ENCODE assay signal across 8 cellular contexts in the genomic region with DNA sequence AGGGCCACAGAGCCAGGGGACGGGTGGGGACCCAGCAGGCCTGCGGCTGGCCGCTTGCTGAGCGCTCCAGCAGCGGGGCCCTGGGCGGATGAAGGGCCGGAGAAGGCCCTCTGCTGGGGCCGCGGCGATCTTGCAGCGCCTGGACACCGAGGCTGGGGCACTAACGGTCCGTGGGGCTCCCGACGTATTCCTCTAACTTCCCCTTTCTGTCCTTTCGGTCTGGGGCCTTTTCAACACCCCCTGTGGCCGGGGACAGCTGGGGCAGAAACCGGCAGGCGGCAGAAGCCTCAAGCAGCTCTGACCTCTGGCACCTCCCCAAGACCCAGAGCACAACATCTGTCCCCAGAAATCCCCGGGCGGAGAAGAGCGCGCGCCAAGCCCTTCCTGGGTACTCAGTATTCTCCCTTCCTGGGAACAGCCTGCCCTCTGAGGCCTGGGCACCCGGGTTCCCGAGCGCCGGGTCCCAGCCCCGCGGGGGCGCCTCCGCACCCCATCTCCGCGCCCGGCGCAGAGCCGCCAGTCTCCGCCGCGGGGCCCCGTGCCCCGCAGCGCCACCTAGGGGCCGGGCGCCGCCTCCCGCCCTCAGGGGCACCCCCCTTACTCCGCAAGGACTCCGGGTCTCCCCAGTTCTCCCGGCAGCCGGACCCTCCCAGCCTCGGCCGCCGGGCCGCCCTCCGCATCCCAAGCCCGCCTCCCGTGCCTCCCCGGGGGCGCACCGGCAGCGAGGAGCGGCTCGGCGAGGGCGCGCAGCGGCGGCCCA. TPM values are rescaled to one million over a fixed set of nuclear protein-coding genes. Genes with fewer than 3 reads are reported as not detected.
DNase-seq lines count a peak whose midpoint lies in the region; ATAC-seq and TF ChIP-seq lines count a peak whose summit lies in the region.

No MANE protein-coding gene starts in this region.

- H3K4me3 Mint-ChIP-seq in activated CD4-positive, alpha-beta T cell treated with anti-CD3 and anti-CD28 coated beads, Interleukin-2, amount 10 ng/mL, durations not matched to agents 24 days and 14 days, result peak overlapping the region; percentile 87

- H3K4me3 ChIP-seq in coronary artery, result peak overlapping the region; percentile 90

- H3K27me3 Mint-ChIP-seq in activated CD4-positive, alpha-beta T cell treated with anti-CD3 and anti-CD28 coated beads, Interleukin-2, amount 10 ng/mL, durations not matched to agents 24 days and 14 days, result peaks cover 10% of the 10 kb centered on the region

- H3K4me1 Mint-ChIP-seq in activated CD4-positive, alpha-beta T cell treated with anti-CD3 and anti-CD28 coated beads, Interleukin-2, amount 10 ng/mL, durations not matched to agents 24 days and 14 days, result peaks cover 53% of the 10 kb centered on the region

- H3K9me3 Mint-ChIP-seq in activated CD4-positive, alpha-beta T cell treated with anti-CD3 and anti-CD28 coated beads, Interleukin-2, amount 10 ng/mL, durations not matched to agents 24 days and 14 days, result peaks cover 3% of the 10 kb centered on the region

- H3K36me3 Mint-ChIP-seq in activated CD4-positive, alpha-beta T cell treated with anti-CD3 and anti-CD28 coated beads, Interleukin-2, amount 10 ng/mL, durations not matched to agents 24 days and 14 days (ENCODE audit: low read depth), result peaks cover 2% of the 10 kb centered on the region

- H3K27ac Mint-ChIP-seq in activated CD4-positive, alpha-beta T cell treated with anti-CD3 and anti-CD28 coated beads, Interleukin-2, amount 10 ng/mL, durations not matched to agents 24 days and 14 days, result peak overlapping the region; percentile 85

- DNase-seq in NCI-H82 (lab: John Stamatoyannopoulos, UW) (peak; percentile 50), NCI-H82 treated with DMSO at 0.1 percent for 48 hours (lab: John Stamatoyannopoulos, UW; ENCODE audit: unreplicated experiment) (no peak), NCI-H2171 treated with DMSO at 0.1 percent for 48 hours (lab: John Stamatoyannopoulos, UW) (peak; percentile 71), coronary artery (ENCODE audit: low spot score) (peak; percentile 86), left lobe of liver (ENCODE audit: low spot score) (peak; percentile 72)
- peak; percentile 93 for DNase-seq in activated CD4-positive, alpha-beta T cell treated with anti-CD3 and anti-CD28 coated beads, Interleukin-2, amount 10 ng/mL, durations not matched to agents 24 days and 14 days
- DNase-seq in stimulated activated CD4-positive, alpha-beta T cell treated with anti-CD3 and anti-CD28 coated beads, Interleukin-2, amount 100 ng/mL, for 24 hours, result peak; percentile 75 to 76

- peak overlapping the region; percentile 97 to 98 for H3K27ac ChIP-seq in coronary artery

- intact Hi-C loops in activated CD4-positive, alpha-beta T cell treated with anti-CD3 and anti-CD28 coated beads, Interleukin-2, amount 10 ng/mL, durations not matched to agents 24 days and 14 days (cut with micrococcal nuclease), result loop anchor here (2.0 kb wide), 2 partner anchors 230 to 550 kb away; no protein-coding TSS in a partner anchor

- peak; percentile 67 for TF ChIP-seq CTCF in coronary artery (IDR thresholded peaks at IDR 0.05)

- ATAC-seq in HG02938 (IDR thresholded peaks at IDR 0.05; ENCODE audit: unreplicated experiment), result peak; percentile 40
- ATAC-seq in left lobe of liver, result peak; percentile 89

RNA-seq across cellular contexts. Expression of gene SLCO3A1, which starts 0.6 kb away (rescaled TPM):
- total RNA-seq in activated CD4-positive, alpha-beta T cell treated with anti-CD3 and anti-CD28 coated beads, Interleukin-2, amount 10 ng/mL, durations not matched to agents 24 days and 14 days, result 13.4 and 16.3 TPM in 2 replicates
- total RNA-seq in left lobe of liver, result 3.4 TPM
